ENCODE assay signal across 15 cellular contexts in genomic region chr18:78245451-78245850, GRCh38.
"Had no signal": no experiment of that assay in that cellular context is flagged by ENCODE, and none has a peak within 500 bp of the region (broad histone marks: within the 10 kb centered on the region; RNA-seq: fewer than 3 reads in every experiment).

No MANE protein-coding gene starts in this region.

- DNase-seq: cerebellar nuclear complex; effector memory CD8-positive, alpha-beta T cell; esophagus squamous epithelium; foreskin fibroblast; mucosa of descending colon; naive thymus-derived CD8-positive, alpha-beta T cell; ovary; stimulated activated CD4-positive, alpha-beta T cell treated with anti-CD3 and anti-CD28 coated beads, Interleukin-2, amount 100 ng/mL, for 48 hours; stimulated activated naive CD8-positive, alpha-beta T cell treated with anti-CD3 and anti-CD28 coated beads, Interleukin-15, Interleukin-2, amounts not matched to agents 100 U/mL and 50 U/mL, for 24 hours; testis; upper lobe of right lung had no signal

- H3K27ac ChIP-seq: epithelial cell of prostate, esophagus squamous epithelium, gastroesophageal sphincter, neural progenitor cell, ovary, testis, tibial nerve, upper lobe of right lung had no signal

- ATAC-seq: effector memory CD8-positive, alpha-beta T cell; gastroesophageal sphincter; mucosa of descending colon; naive thymus-derived CD8-positive, alpha-beta T cell; stimulated activated naive CD8-positive, alpha-beta T cell treated with anti-CD3 and anti-CD28 coated beads, Interleukin-15, Interleukin-2, amounts not matched to agents 100 U/mL and 50 U/mL, for 24 hours; upper lobe of right lung had no signal
